In genomic region chr15:101170568-101171350, GRCh38 we compare ENCODE assay signal across 13 cellular contexts.
A peak's percentile ranks its signal among the peaks of the same experiment; 100 is the strongest.
DNase-seq lines count a peak whose midpoint lies in the region; ATAC-seq and TF ChIP-seq lines count a peak whose summit lies in the region.
"Had no signal": no experiment of that assay in that cellular context is flagged by ENCODE, and none has a peak within 500 bp of the region (broad histone marks: within the 10 kb centered on the region; RNA-seq: fewer than 3 reads in every experiment).

No MANE protein-coding gene starts in this region.

- peaks cover 43% of the 10 kb centered on the region for H3K36me3 Mint-ChIP-seq in activated CD4-positive, alpha-beta memory T cell treated with anti-CD3 and anti-CD28 coated beads, Interleukin-2, amount 10 ng/mL, durations not matched to agents 7 days and 5 days (ENCODE audit: low read depth)
- peaks cover 27% of the 10 kb centered on the region for H3K36me3 Mint-ChIP-seq in activated CD4-positive, alpha-beta memory T cell treated with anti-CD3 and anti-CD28 coated beads for 36 hours
- peaks cover 53% of the 10 kb centered on the region for H3K36me3 Mint-ChIP-seq in activated T-helper 2 cell treated with anti-CD3 and anti-CD28 coated beads, Interferon-gamma antibody, Interleukin-2, Interleukin-4, amounts not matched to agents 10 μg/mL and 5 μg/mL and 100 μg/mL, durations not matched to agents 14 hours and 24 hours and 36 hours (ENCODE audit: low read depth)
- peaks cover 12% of the 10 kb centered on the region for H3K36me3 Mint-ChIP-seq in glutamatergic neuron (ENCODE audit: unreplicated experiment)

- intact Hi-C loops in activated CD4-positive, alpha-beta memory T cell treated with anti-CD3 and anti-CD28 coated beads for 36 hours (cut with micrococcal nuclease), result no loop called here
- intact Hi-C loops in activated T-helper 2 cell treated with anti-CD3 and anti-CD28 coated beads, Interferon-gamma antibody, Interleukin-2, Interleukin-4, amounts not matched to agents 10 μg/mL and 5 μg/mL and 100 μg/mL, durations not matched to agents 14 hours and 24 hours and 36 hours (cut with micrococcal nuclease), result no loop called here

- POLR2A ChIA-PET in activated CD4-positive, alpha-beta memory T cell treated with anti-CD3 and anti-CD28 coated beads, Interleukin-2, amount 10 ng/mL, durations not matched to agents 7 days and 5 days (lab: Charles Lee), result interaction anchor here (1.8 kb wide), 1 partner anchor 44 kb away, joined by 4 read pairs; no protein-coding TSS in a partner anchor
- POLR2A ChIA-PET in activated CD4-positive, alpha-beta memory T cell treated with anti-CD3 and anti-CD28 coated beads for 36 hours (lab: Charles Lee), result no interaction called here

- H3K9me3 Mint-ChIP-seq in activated CD4-positive, alpha-beta memory T cell treated with anti-CD3 and anti-CD28 coated beads, Interleukin-2, amount 10 ng/mL, durations not matched to agents 7 days and 5 days, result peaks cover 14% of the 10 kb centered on the region
- H3K9me3 Mint-ChIP-seq in activated CD4-positive, alpha-beta memory T cell treated with anti-CD3 and anti-CD28 coated beads for 36 hours, result peaks cover 16% of the 10 kb centered on the region
- peaks cover 16% of the 10 kb centered on the region for H3K9me3 Mint-ChIP-seq in activated T-helper 2 cell treated with anti-CD3 and anti-CD28 coated beads, Interferon-gamma antibody, Interleukin-2, Interleukin-4, amounts not matched to agents 10 μg/mL and 5 μg/mL and 100 μg/mL, durations not matched to agents 14 hours and 24 hours and 36 hours
- H3K9me3 Mint-ChIP-seq in glutamatergic neuron (ENCODE audit: unreplicated experiment), result peaks cover 17% of the 10 kb centered on the region

- H3K9me3 ChIP-seq in thoracic aorta, result peaks cover 4% of the 10 kb centered on the region

- H3K36me3 ChIP-seq in thoracic aorta, result no peaks in the 10 kb centered on the region

- peaks cover 44 to 73% of the 10 kb centered on the region in 2 donors for H3K4me1 ChIP-seq in thoracic aorta (ENCODE audit: control insufficient read depth in 1 of 2, low read depth in 2 of 2)

- H3K27ac Mint-ChIP-seq in activated CD4-positive, alpha-beta memory T cell treated with anti-CD3 and anti-CD28 coated beads, Interleukin-2, amount 10 ng/mL, durations not matched to agents 7 days and 5 days, result peak overlapping the region; percentile 29
- no peak overlapping the region for H3K27ac Mint-ChIP-seq in activated CD4-positive, alpha-beta memory T cell treated with anti-CD3 and anti-CD28 coated beads for 36 hours
- H3K27ac Mint-ChIP-seq in activated T-helper 2 cell treated with anti-CD3 and anti-CD28 coated beads, Interferon-gamma antibody, Interleukin-2, Interleukin-4, amounts not matched to agents 10 μg/mL and 5 μg/mL and 100 μg/mL, durations not matched to agents 14 hours and 24 hours and 36 hours, result peak overlapping the region; percentile 40
- H3K27ac Mint-ChIP-seq in glutamatergic neuron (ENCODE audit: unreplicated experiment), result peak overlapping the region; percentile 86
- H3K27ac Mint-ChIP-seq: GM23338 had no signal

- no peaks in the 10 kb centered on the region for H3K27me3 Mint-ChIP-seq in activated CD4-positive, alpha-beta memory T cell treated with anti-CD3 and anti-CD28 coated beads, Interleukin-2, amount 10 ng/mL, durations not matched to agents 7 days and 5 days
- H3K27me3 Mint-ChIP-seq in activated CD4-positive, alpha-beta memory T cell treated with anti-CD3 and anti-CD28 coated beads for 36 hours, result no peaks in the 10 kb centered on the region
- H3K27me3 Mint-ChIP-seq in activated T-helper 2 cell treated with anti-CD3 and anti-CD28 coated beads, Interferon-gamma antibody, Interleukin-2, Interleukin-4, amounts not matched to agents 10 μg/mL and 5 μg/mL and 100 μg/mL, durations not matched to agents 14 hours and 24 hours and 36 hours (ENCODE audit: low read depth), result no peaks in the 10 kb centered on the region
- H3K27me3 Mint-ChIP-seq in glutamatergic neuron (ENCODE audit: unreplicated experiment), result peaks cover 24% of the 10 kb centered on the region

- no peak for TF ChIP-seq CTCF in glutamatergic neuron (IDR thresholded peaks at IDR 0.05; ENCODE audit: partially characterized antibody, unreplicated experiment)
- TF ChIP-seq CTCF in thoracic aorta (IDR thresholded peaks at IDR 0.05), result no peak

- H3K4me3 ChIP-seq in thoracic aorta, result no peak overlapping the region
- H3K4me3 ChIP-seq: GM23338 had no signal

- ATAC-seq in thoracic aorta (ENCODE audit: insufficient number of reproducible peaks, low FRiP score, low read depth) (peak; percentile 30), HG02588 (IDR thresholded peaks at IDR 0.05; ENCODE audit: unreplicated experiment) (no peak)
- ATAC-seq: GM23338 had no signal

- no peak overlapping the region for H3K4me3 Mint-ChIP-seq in activated CD4-positive, alpha-beta memory T cell treated with anti-CD3 and anti-CD28 coated beads, Interleukin-2, amount 10 ng/mL, durations not matched to agents 7 days and 5 days
- no peak overlapping the region for H3K4me3 Mint-ChIP-seq in activated CD4-positive, alpha-beta memory T cell treated with anti-CD3 and anti-CD28 coated beads for 36 hours
- H3K4me3 Mint-ChIP-seq in activated T-helper 2 cell treated with anti-CD3 and anti-CD28 coated beads, Interferon-gamma antibody, Interleukin-2, Interleukin-4, amounts not matched to agents 10 μg/mL and 5 μg/mL and 100 μg/mL, durations not matched to agents 14 hours and 24 hours and 36 hours (ENCODE audit: low read depth), result no peak overlapping the region
- H3K4me3 Mint-ChIP-seq in glutamatergic neuron (ENCODE audit: unreplicated experiment), result peak overlapping the region; percentile 38
- H3K4me3 Mint-ChIP-seq: GM23338 had no signal

- H3K27ac ChIP-seq in thoracic aorta, result peak overlapping the region; percentile 95 to 96

- CTCF ChIA-PET in activated CD4-positive, alpha-beta memory T cell treated with anti-CD3 and anti-CD28 coated beads, Interleukin-2, amount 10 ng/mL, durations not matched to agents 7 days and 5 days (lab: Charles Lee), result no interaction called here
- CTCF ChIA-PET in activated CD4-positive, alpha-beta memory T cell treated with anti-CD3 and anti-CD28 coated beads for 36 hours (lab: Charles Lee), result interaction anchor here (0.6 to 1.7 kb wide), 2 partner anchors 77 to 155 kb away, joined by 3 to 4 read pairs; no protein-coding TSS in a partner anchor

- no peak for DNase-seq in activated CD4-positive, alpha-beta memory T cell treated with anti-CD3 and anti-CD28 coated beads, Interleukin-2, amount 10 ng/mL, durations not matched to agents 7 days and 5 days
- DNase-seq in activated CD4-positive, alpha-beta memory T cell treated with anti-CD3 and anti-CD28 coated beads for 36 hours, result no peak
- DNase-seq in activated T-helper 2 cell treated with anti-CD3 and anti-CD28 coated beads, Interferon-gamma antibody, Interleukin-2, Interleukin-4, amounts not matched to agents 10 μg/mL and 5 μg/mL and 100 μg/mL, durations not matched to agents 14 hours and 24 hours and 36 hours (ENCODE audit: low spot score), result no peak
- DNase-seq in glutamatergic neuron (no peak), thoracic aorta (ENCODE audit: low spot score) (peak; percentile 68), NCI-H2107 (lab: John Stamatoyannopoulos, UW) (no peak), SHP77 (lab: John Stamatoyannopoulos, UW) (no peak)
- DNase-seq: ACHN; hippocampal formation; MV-4-11; stimulated activated naive CD4-positive, alpha-beta T cell had no signal

- peaks cover 53% of the 10 kb centered on the region for H3K4me1 Mint-ChIP-seq in activated CD4-positive, alpha-beta memory T cell treated with anti-CD3 and anti-CD28 coated beads, Interleukin-2, amount 10 ng/mL, durations not matched to agents 7 days and 5 days
- peaks cover 21% of the 10 kb centered on the region for H3K4me1 Mint-ChIP-seq in activated CD4-positive, alpha-beta memory T cell treated with anti-CD3 and anti-CD28 coated beads for 36 hours (ENCODE audit: low read depth)
- H3K4me1 Mint-ChIP-seq in activated T-helper 2 cell treated with anti-CD3 and anti-CD28 coated beads, Interferon-gamma antibody, Interleukin-2, Interleukin-4, amounts not matched to agents 10 μg/mL and 5 μg/mL and 100 μg/mL, durations not matched to agents 14 hours and 24 hours and 36 hours (ENCODE audit: low read depth), result peaks cover 53% of the 10 kb centered on the region
- H3K4me1 Mint-ChIP-seq in glutamatergic neuron (ENCODE audit: low read depth, unreplicated experiment), result peaks cover 50% of the 10 kb centered on the region

- H3K27me3 ChIP-seq in thoracic aorta (replicated peaks; ENCODE audit: insufficient read depth), result no peaks in the 10 kb centered on the region
